In the genomic region with DNA sequence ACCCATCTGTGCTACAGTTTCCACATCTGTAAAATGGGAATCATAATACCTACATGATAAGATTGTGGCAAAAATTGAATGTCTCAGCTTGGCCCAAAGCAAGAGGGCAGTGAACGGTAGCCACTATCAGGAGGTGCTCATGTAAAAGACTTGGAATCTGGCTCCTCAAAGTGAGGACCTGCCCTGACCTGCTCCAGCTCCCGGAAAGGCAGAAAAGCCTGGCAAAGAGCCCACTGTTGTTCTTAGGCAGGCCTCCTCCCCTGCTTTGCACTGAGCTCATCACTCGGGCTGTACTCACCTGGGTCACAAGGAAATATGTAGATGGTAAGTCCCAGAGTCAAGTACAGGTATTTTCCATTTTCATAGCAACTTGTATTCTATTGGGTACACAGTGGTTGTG, we compare ENCODE assay signal across 16 cellular contexts.
A peak's percentile ranks its signal among the peaks of the same experiment; 100 is the strongest.
DNase-seq lines count a peak whose midpoint lies in the region; TF ChIP-seq lines count a peak whose summit lies in the region.
"Had no signal": no experiment of that assay in that cellular context is flagged by ENCODE, and none has a peak within 500 bp of the region (broad histone marks: within the 10 kb centered on the region; RNA-seq: fewer than 3 reads in every experiment).

No MANE protein-coding gene starts in this region.

- intact Hi-C loops in transverse colon (cut with DNase I; ENCODE audit: low total_unique reads), result no loop called here

- TF ChIP-seq POLR2A in Peyer's patch (IDR thresholded peaks at IDR 0.05) (no peak), transverse colon (IDR thresholded peaks at IDR 0.05) (no peak)

- in situ Hi-C loops in transverse colon (cut with MboI; ENCODE audit: low pct_ligation_motif_present in 1 of 4, low pct_unique_long_range_greater_than_20kb in 1 of 4, low sequenced_read_pairs in 3 of 4), result no loop called here

- TF ChIP-seq CTCF in Peyer's patch (IDR thresholded peaks at IDR 0.05) (no peak), transverse colon (IDR thresholded peaks at IDR 0.05) (no peak), GM10248 (IDR thresholded peaks at IDR 0.05; ENCODE audit: control extremely low read depth, extremely low read depth, low read depth, missing control alignments) (no peak)

- H3K4me3 ChIP-seq in Peyer's patch, result no peak overlapping the region
- H3K4me3 ChIP-seq in transverse colon, result no peak overlapping the region
- H3K4me3 ChIP-seq: A549, HAP-1, right atrium auricular region, tibial artery had no signal

- TF ChIP-seq EP300 in transverse colon (IDR thresholded peaks at IDR 0.05; ENCODE audit: low read depth), result no peak

- POLR2A ChIA-PET in GM10248 (lab: Yijun Ruan, JAX), result no interaction called here

- H3K4me1 ChIP-seq in Peyer's patch, result peaks cover 0 to 42% (median 0%) of the 10 kb centered on the region in 4 donors
- peaks cover 13 to 72% (median 37%) of the 10 kb centered on the region in 4 donors for H3K4me1 ChIP-seq in transverse colon

- no peaks in the 10 kb centered on the region for H3K9me3 ChIP-seq in Peyer's patch
- H3K9me3 ChIP-seq in transverse colon, result no peaks in the 10 kb centered on the region
- H3K9me3 ChIP-seq: A549, HAP-1, right atrium auricular region, tibial artery had no signal

- H3K27ac ChIP-seq in Peyer's patch, result peak overlapping the region in 2 of 4 donors; percentile 38 to 74
- H3K27ac ChIP-seq in transverse colon, result peak overlapping the region; percentile 54 to 77 (median 70)
- H3K27ac ChIP-seq: A549, right atrium auricular region, tibial artery had no signal

- CTCF ChIA-PET in GM10248 (lab: Yijun Ruan, JAX), result interaction anchor here (1.2 to 2.0 kb wide), 5 partner anchors 9 to 43 kb away, joined by 3 to 5 read pairs (median 5); no protein-coding TSS in a partner anchor

- H3K27me3 ChIP-seq in Peyer's patch, result no peaks in the 10 kb centered on the region
- H3K27me3 ChIP-seq in transverse colon, result no peaks in the 10 kb centered on the region
- H3K27me3 ChIP-seq: right atrium auricular region, tibial artery had no signal

- H3K36me3 ChIP-seq in Peyer's patch, result no peaks in the 10 kb centered on the region
- no peaks in the 10 kb centered on the region for H3K36me3 ChIP-seq in transverse colon
- H3K36me3 ChIP-seq: HAP-1, right atrium auricular region, tibial artery had no signal

- WGBS in transverse colon (ENCODE audit: low coverage in 1 of 2), 2 donors, result 69% methylated on average over 3 of the region's 3 CpGs; no CpG with 5 or more reads in 1 of the 2 donors

- DNase-seq in NCI-H748 (lab: John Stamatoyannopoulos, UW; ENCODE audit: unreplicated experiment) (peak; percentile 6), NCI-H748 treated with DMSO at 0.1 percent for 48 hours (lab: John Stamatoyannopoulos, UW) (no peak), Peyer's patch (peak in 2 of 3 donors; percentile 80 to 88), kidney tubule cell (ENCODE audit: low spot score) (peak; percentile 94), transverse colon (peak; percentile 91), cerebellum (ENCODE audit: low spot score) (no peak), COR-L47 (lab: John Stamatoyannopoulos, UW) (no peak), GM10248 (ENCODE audit: extremely low spot score) (no peak)
- DNase-seq: activated CD8-positive, alpha-beta T cell treated with anti-CD3 and anti-CD28 coated beads, Interleukin-2, amount 10 ng/mL, durations not matched to agents 7 days and 5 days; activated naive CD4-positive, alpha-beta T cell treated with Interleukin-2 at 50 U/mL for 16 hours; NCI-H1694 treated with DMSO at 0.1 percent for 48 hours; T-helper 17 cell; tibial artery had no signal

Comparison
In these comparisons a context has a peak if more than half of its experiments do, and no peak if none do; other contexts are left out.
1. DNase-seq: peak in NCI-H748 (single experiment), Peyer's patch (2 of 3), kidney tubule cell (single experiment) and transverse colon (single experiment); none in NCI-H748 treated with DMSO at 0.1 percent for 48 hours (single experiment), cerebellum (single experiment), COR-L47 (single experiment) and GM10248 (single experiment).